Comparison of ENCODE assay signal across 17 cellular contexts in genomic region chr20:36548006-36548315, GRCh38. TPM values are rescaled to one million over a fixed set of nuclear protein-coding genes. Genes with fewer than 3 reads are reported as not detected.
DNase-seq lines count a peak whose midpoint lies in the region; ATAC-seq and TF ChIP-seq lines count a peak whose summit lies in the region.
"Had no signal": no experiment of that assay in that cellular context is flagged by ENCODE, and none has a peak within 500 bp of the region (broad histone marks: within the 10 kb centered on the region; RNA-seq: fewer than 3 reads in every experiment).

No MANE protein-coding gene starts in this region.

- H3K36me3 ChIP-seq in Caco-2 (ENCODE audit: control insufficient read depth, insufficient read depth, low read length): no peaks in the 10 kb centered on the region
- no peaks in the 10 kb centered on the region for H3K36me3 ChIP-seq in GM23338 (ENCODE audit: insufficient read depth)
- H3K36me3 ChIP-seq in muscle layer of colon (ENCODE audit: insufficient read depth, low read length): peaks cover 57% of the 10 kb centered on the region
- H3K36me3 ChIP-seq: MG63, neutrophil had no signal

- no peaks in the 10 kb centered on the region; the same call in none of the 2 replicates for H4K20me1 ChIP-seq in GM23338 (replicated peaks; ENCODE audit: insufficient read depth)

- H3K27ac Mint-ChIP-seq in Caco-2 (ENCODE audit: unreplicated experiment): no peak overlapping the region
- no peak overlapping the region for H3K27ac Mint-ChIP-seq in GM23338
- H3K27ac Mint-ChIP-seq: activated T-helper 17 cell treated with anti-CD3 and anti-CD28 coated beads, Interleukin-2, amount 50 U/mL, for 72 hours had no signal

- H3K27me3 ChIP-seq in Caco-2 (replicated peaks; ENCODE audit: control insufficient read depth, insufficient read depth, low read length) (no peaks in the 10 kb centered on the region), GM23338 (ENCODE audit: insufficient read depth) (no peaks in the 10 kb centered on the region), muscle layer of colon (ENCODE audit: control insufficient read depth in 1 of 2, insufficient read depth in 2 of 2, low read length in 2 of 2) (no peaks in the 10 kb centered on the region)
- H3K27me3 ChIP-seq: MG63, neutrophil had no signal

- peaks cover 3% of the 10 kb centered on the region for H3K4me1 ChIP-seq in Caco-2
- no peaks in the 10 kb centered on the region; the same call in 1 of the 2 replicates for H3K4me1 ChIP-seq in GM23338 (ENCODE audit: insufficient read depth)
- peaks cover 32% of the 10 kb centered on the region for H3K4me1 ChIP-seq in muscle layer of colon (ENCODE audit: insufficient read depth, low read length)

- no peak overlapping the region for H2AFZ ChIP-seq in GM23338

- ATAC-seq in GM23338 (peak; percentile 70), GM18498 (IDR thresholded peaks at IDR 0.05; ENCODE audit: unreplicated experiment) (no peak)
- ATAC-seq in activated CD4-positive, CD25-positive, alpha-beta regulatory T cell treated with anti-CD3 and anti-CD28 coated beads, Interleukin-2, amount 50 U/mL, for 24 hours: no peak
- ATAC-seq: activated T-helper 17 cell treated with anti-CD3 and anti-CD28 coated beads, Interleukin-2, amount 50 U/mL, for 72 hours; left lobe of liver had no signal

- peaks cover 11% of the 10 kb centered on the region for H3K79me2 ChIP-seq in GM23338 (replicated peaks; ENCODE audit: insufficient read depth)

- no peaks in the 10 kb centered on the region for H3K9me3 Mint-ChIP-seq in Caco-2 (ENCODE audit: unreplicated experiment)
- H3K9me3 Mint-ChIP-seq in GM23338: no peaks in the 10 kb centered on the region
- H3K9me3 Mint-ChIP-seq: activated T-helper 17 cell treated with anti-CD3 and anti-CD28 coated beads, Interleukin-2, amount 50 U/mL, for 72 hours had no signal

- H3K9me2 ChIP-seq in GM23338 (ENCODE audit: insufficient read depth): no peaks in the 10 kb centered on the region

- TF ChIP-seq CTCF in Caco-2 (IDR thresholded peaks at IDR 0.05; ENCODE audit: insufficient read depth in 1 of 2, low read depth in 1 of 2, low read length in 1 of 2, severe bottlenecking in 1 of 2, unreplicated experiment in 1 of 2): peak; percentile 40 to 46
- TF ChIP-seq CTCF in GM23338 (conservative IDR thresholded peaks at IDR 0.05; ENCODE audit: low read depth in 2 of 2): peak; percentile 61 to 82
- TF ChIP-seq CTCF in astrocyte of the spinal cord (IDR thresholded peaks at IDR 0.05; ENCODE audit: low read depth, low read length): peak; percentile 45

- H3K27ac ChIP-seq in GM23338 (ENCODE audit: low read depth) (no peak overlapping the region), muscle layer of colon (ENCODE audit: low read depth, low read length) (peak overlapping the region; percentile 63)
- H3K27ac ChIP-seq: HL-60, neutrophil had no signal

- H3K9me3 ChIP-seq in Caco-2: no peaks in the 10 kb centered on the region
- no peaks in the 10 kb centered on the region for H3K9me3 ChIP-seq in muscle layer of colon (ENCODE audit: low read length)
- H3K9me3 ChIP-seq: MG63, neutrophil had no signal

- H3K4me2 ChIP-seq in GM23338: no peak overlapping the region

- DNase-seq in Caco-2 (peak in 1 of 2 experiments; percentile 68), GM23338 (ENCODE audit: low spot score) (peak; percentile 88), astrocyte of the spinal cord (ENCODE audit: low read depth, low spot score) (no peak), HCEC 1CT (no peak)
- DNase-seq: activated CD4-positive, CD25-positive, alpha-beta regulatory T cell; cerebellar nuclear complex; DMS153; MG63; NCI-H226; stimulated activated naive CD4-positive, alpha-beta T cell had no signal

- H3K9ac ChIP-seq in muscle layer of colon (ENCODE audit: low read length): no peak overlapping the region

- POLR2A ChIA-PET in Caco-2 (lab: Charles Lee): interaction anchor here (0.6 kb wide), 1 partner anchor 18 kb away, joined by 3 read pairs; no protein-coding TSS in a partner anchor

- intact Hi-C loops in Caco-2 (cut with micrococcal nuclease; ENCODE audit: unreplicated experiment): no loop called here

- H3K4me1 Mint-ChIP-seq in Caco-2 (ENCODE audit: low read depth, unreplicated experiment) (peaks cover 2% of the 10 kb centered on the region), GM23338 (peaks cover 17% of the 10 kb centered on the region)
- H3K4me1 Mint-ChIP-seq: activated T-helper 17 cell treated with anti-CD3 and anti-CD28 coated beads, Interleukin-2, amount 50 U/mL, for 72 hours had no signal

- H3K27me3 Mint-ChIP-seq in Caco-2 (ENCODE audit: insufficient read depth, unreplicated experiment) (no peaks in the 10 kb centered on the region), GM23338 (ENCODE audit: insufficient read depth, low read depth, poor library complexity) (peaks cover 8% of the 10 kb centered on the region)
- H3K27me3 Mint-ChIP-seq: activated T-helper 17 cell treated with anti-CD3 and anti-CD28 coated beads, Interleukin-2, amount 50 U/mL, for 72 hours had no signal

- peaks cover 15% of the 10 kb centered on the region; the same call in 1 of the 2 replicates for H3F3A ChIP-seq in GM23338 (replicated peaks; ENCODE audit: low read depth)

- H3K36me3 Mint-ChIP-seq in Caco-2 (ENCODE audit: insufficient read depth, unreplicated experiment) (peaks cover 56% of the 10 kb centered on the region), GM23338 (ENCODE audit: low read depth) (peaks cover 28% of the 10 kb centered on the region)

- no TSS peak for BruUV-seq in Caco-2 (replicated peaks; lab: Mats Ljungman, UMichigan)

- in situ Hi-C loops in astrocyte of the spinal cord (cut with HindIII; ENCODE audit: low sequenced_read_pairs): no loop called here

- CTCF ChIA-PET in Caco-2 (lab: Charles Lee): interaction anchor here (1.1 to 1.3 kb wide), 2 partner anchors 14 to 119 kb away, joined by 3 read pairs; no protein-coding TSS in a partner anchor

- H3K4me3 Mint-ChIP-seq in Caco-2 (ENCODE audit: unreplicated experiment) (no peak overlapping the region), GM23338 (no peak overlapping the region)
- H3K4me3 Mint-ChIP-seq: activated T-helper 17 cell treated with anti-CD3 and anti-CD28 coated beads, Interleukin-2, amount 50 U/mL, for 72 hours had no signal

- H3K4me3 ChIP-seq in Caco-2 (ENCODE audit: low read depth, low read length): no peak overlapping the region
- H3K4me3 ChIP-seq in GM23338: no peak overlapping the region
- no peak overlapping the region for H3K4me3 ChIP-seq in astrocyte of the spinal cord (ENCODE audit: low read depth, low read length)
- no peak overlapping the region for H3K4me3 ChIP-seq in muscle layer of colon (ENCODE audit: low read depth in 1 of 2, low read length in 2 of 2)
- H3K4me3 ChIP-seq: MG63 had no signal

TF ChIP-seq in GM23338, 12 proteins besides CTCF, POLR2A, EP300 and RAD21 (continues in another document):
- TF ChIP-seq POLR2AphosphoS5 (IDR thresholded peaks at IDR 0.05; ENCODE audit: low read depth): no peak
- no peak for TF ChIP-seq STAT1 (IDR thresholded peaks at IDR 0.05; ENCODE audit: unreplicated experiment)
- no peak for TF ChIP-seq ZNF114 (CRISPR knock-in tag; IDR thresholded peaks at IDR 0.05)
- TF ChIP-seq EZH2phosphoT487 (IDR thresholded peaks at IDR 0.05; ENCODE audit: unreplicated experiment): no peak
- no peak for TF ChIP-seq NANOG (IDR thresholded peaks at IDR 0.05; ENCODE audit: borderline replicate concordance)

RNA-seq across cellular contexts. Expression of gene MYL9, which starts 6.6 kb away (rescaled TPM):
- 382 and 446 TPM in 2 replicates for total RNA-seq in Caco-2 (2022)
- total RNA-seq in GM23338 (2014; rRNA removed; shearing (Covaris generic)): 23.5 and 29.7 TPM in 2 replicates
- polyA plus RNA-seq in GM23338 (2016; fragmentation: Nextera tagmentation; extraction: Ambion mirVana): 100 and 123 TPM in 2 replicates

RNA-seq across cellular contexts. Expression of gene TGIF2, which starts 25.4 kb away (rescaled TPM):
- 58.4 and 60.6 TPM in 2 replicates for total RNA-seq in Caco-2 (2022)
- 59.8 and 63.2 TPM in 2 replicates for total RNA-seq in GM23338 (2014; rRNA removed; shearing (Covaris generic))
- 44.8 and 47.6 TPM in 2 replicates for polyA plus RNA-seq in GM23338 (2016; fragmentation: Nextera tagmentation; extraction: Ambion mirVana)

RNA-seq across cellular contexts. Expression of gene RAB5IF, which starts 57.6 kb away (rescaled TPM):
- 279 and 282 TPM in 2 replicates for total RNA-seq in Caco-2 (2022)
- total RNA-seq in GM23338 (2014; rRNA removed; shearing (Covaris generic)): 126 and 138 TPM in 2 replicates
- polyA plus RNA-seq in GM23338 (2016; fragmentation: Nextera tagmentation; extraction: Ambion mirVana): 119 and 123 TPM in 2 replicates

Comparison
In these comparisons a context has a peak if more than half of its experiments do, and no peak if none do; other contexts are left out.
1. RNA of gene MYL9, which starts 6.6 kb away (total RNA-seq): 382 to 446 TPM in Caco-2; 23.5 to 29.7 TPM in GM23338; every median in the first group is over 10 times any median in the second.
2. Peak in every context shown above with its lines, with median percentiles within 50 percentile points of each other: CTCF ChIP-seq.